In the genomic region with DNA sequence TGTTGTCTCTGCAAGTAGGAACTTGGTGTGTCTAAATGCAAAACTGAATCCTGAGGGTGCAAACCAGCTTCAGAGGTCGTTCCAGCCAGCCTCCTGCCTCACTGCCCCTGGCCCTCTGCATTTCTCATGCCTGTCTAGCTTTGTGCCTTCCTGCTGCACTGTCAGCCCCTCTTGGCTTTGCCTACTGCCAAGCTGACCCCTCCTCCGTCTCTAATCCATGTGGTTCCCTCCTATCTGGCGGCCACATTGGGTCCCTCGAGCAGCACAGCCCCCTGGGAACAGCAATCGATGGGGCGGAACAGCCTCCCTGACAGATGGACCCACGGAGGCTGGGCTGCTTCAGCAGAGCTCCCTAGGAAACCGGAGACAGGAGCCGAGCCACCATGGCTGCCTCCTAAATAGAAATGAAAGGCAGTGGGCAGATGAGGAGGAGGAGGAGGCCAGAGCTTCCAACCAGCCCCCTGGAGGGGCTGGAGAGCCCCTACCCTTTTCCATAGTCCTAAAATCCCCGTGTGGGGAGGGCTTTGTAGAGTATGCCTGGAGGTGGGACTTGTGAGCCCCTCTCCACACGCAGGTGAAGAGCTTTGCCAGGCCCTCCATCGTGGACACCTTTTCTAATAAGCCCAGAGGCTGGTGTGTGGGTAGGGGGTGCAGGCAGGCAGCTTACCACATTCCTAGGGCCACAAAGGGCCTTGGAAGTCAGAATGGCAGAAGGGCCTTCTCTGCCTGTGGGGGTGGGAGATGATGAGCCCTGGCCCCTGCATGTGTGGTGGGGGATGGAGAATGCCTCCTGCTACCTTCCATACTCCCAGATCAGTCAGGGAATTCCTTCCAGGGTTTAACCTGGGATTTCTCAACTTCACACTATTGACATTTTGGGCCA, we compare ENCODE assay signal across 8 cellular contexts. TPM values are rescaled to one million over a fixed set of nuclear protein-coding genes. Genes with fewer than 3 reads are reported as not detected.
A peak's percentile ranks its signal among the peaks of the same experiment; 100 is the strongest.
DNase-seq lines count a peak whose midpoint lies in the region; ATAC-seq and TF ChIP-seq lines count a peak whose summit lies in the region.

No MANE protein-coding gene starts in this region.

- H3K4me3 ChIP-seq in GM12865 (ENCODE audit: low read depth, low read length) (no peak overlapping the region), esophagus squamous epithelium (peak overlapping the region in 1 of 4 donors; percentile 76)

- in situ Hi-C loops in ACHN (cut with HindIII; ENCODE audit: low pct_ligation_motif_present, low pct_unique_long_range_greater_than_20kb, low sequenced_read_pairs), result no loop called here

- H3K27me3 ChIP-seq in esophagus squamous epithelium, result no peaks in the 10 kb centered on the region

- peak; percentile 31 for DNase-seq in GM12865 (ENCODE audit: low read depth)
- peak; percentile 95 for DNase-seq in NCI-H82 (lab: John Stamatoyannopoulos, UW)
- DNase-seq in esophagus squamous epithelium (lab: John Stamatoyannopoulos, UW), result no peak
- DNase-seq in retina, result peak; percentile 78
- no peak for DNase-seq in mucosa of gallbladder (ENCODE audit: low spot score)
- DNase-seq in ACHN, result no peak
- no peak for DNase-seq in GM19240 (ENCODE audit: insufficient read length, low spot score)
- DNase-seq in left lobe of liver (ENCODE audit: low spot score), result no peak

- TF ChIP-seq CTCF in GM12865 (IDR thresholded peaks at IDR 0.05; ENCODE audit: insufficient read depth, low read depth, low read length, missing control alignments) (no peak), esophagus squamous epithelium (IDR thresholded peaks at IDR 0.05) (no peak)

- 38 to 63% methylated on average over 2 to 5 of the region's 12 CpGs for whole genome bisulfite sequencing in esophagus squamous epithelium, 2 donors

- ATAC-seq in left lobe of liver, result no peak

- H3K36me3 ChIP-seq in esophagus squamous epithelium, result no peaks in the 10 kb centered on the region

- peaks cover 50 to 83% (median 54%) of the 10 kb centered on the region in 3 donors for H3K4me1 ChIP-seq in esophagus squamous epithelium

- no peak for TF ChIP-seq POLR2A in esophagus squamous epithelium (IDR thresholded peaks at IDR 0.05)

- H3K27ac ChIP-seq in esophagus squamous epithelium, result peak overlapping the region; percentile 75 to 91 (median 84)

- H3K9me3 ChIP-seq in esophagus squamous epithelium, result no peaks in the 10 kb centered on the region

- intact Hi-C loops in esophagus squamous epithelium (cut with DNase I), result no loop called here

RNA-seq across cellular contexts. Expression of a gene that starts 9.2 kb away (rescaled TPM):
- total RNA-seq in esophagus squamous epithelium (10 to 100 TPM; 13.9 to 40.4 (median 22.9) TPM), mucosa of gallbladder (71.7 TPM), left lobe of liver (64.0 TPM)

Comparison
In these comparisons a context has a peak if more than half of its experiments do, and no peak if none do; other contexts are left out.
1. DNase-seq: peak in GM12865 (single experiment), NCI-H82 (single experiment) and retina (single experiment); none in esophagus squamous epithelium (single experiment), mucosa of gallbladder (single experiment), ACHN (single experiment), GM19240 (single experiment) and left lobe of liver (single experiment).